Comparison of ENCODE assay signal across 1 cellular context in the genomic region with DNA sequence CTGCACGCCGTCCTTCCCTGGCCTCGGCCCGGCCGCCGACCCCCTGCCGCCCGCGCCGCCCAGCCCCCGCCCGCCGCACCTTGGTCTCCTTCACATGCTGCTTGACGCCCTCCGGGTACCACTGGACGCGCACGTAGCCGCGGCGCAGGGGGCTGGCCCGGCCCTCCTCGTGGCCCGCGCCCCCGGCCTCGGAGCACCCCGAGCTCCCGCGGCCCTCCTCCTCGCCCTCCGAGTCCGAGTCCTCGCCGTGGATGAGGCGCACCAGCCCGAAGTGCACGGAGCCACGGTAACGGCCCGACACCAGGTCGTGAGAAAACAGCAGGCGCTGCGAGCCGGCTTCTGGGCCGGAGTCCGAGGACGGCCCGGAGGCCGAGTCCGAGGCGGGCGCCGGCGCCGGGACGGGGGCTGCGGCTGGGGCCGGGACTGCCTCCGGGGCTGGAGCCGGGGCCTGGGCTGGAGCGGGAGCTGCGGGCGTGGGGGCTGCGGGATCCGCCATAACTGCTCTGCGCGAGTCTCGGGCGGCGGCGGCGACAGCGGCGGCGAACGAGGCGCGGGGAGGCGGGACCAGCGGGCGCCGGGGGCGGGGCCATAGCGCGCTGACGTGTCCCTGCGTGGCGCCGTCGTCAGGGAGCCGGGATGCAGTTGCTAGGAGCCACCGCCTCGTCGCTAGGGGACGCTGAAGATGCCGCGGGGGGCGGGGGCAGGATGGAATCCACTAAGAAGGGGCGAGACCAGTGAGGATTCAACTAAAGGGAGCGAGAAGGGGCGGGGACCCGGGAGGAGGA.
TF ChIP-seq lines count a peak whose summit lies in the region.

A gene (minus strand): TSS at position 507 of the 785 bp plus-strand sequence. CDS start 11 bp downstream, at position 496.

TF ChIP-seq in K562, 482 proteins besides CTCF, POLR2A, EP300 and RAD21 (continued from another document and continues in another):
- TF ChIP-seq ZNF184 (CRISPR knock-in tag; IDR thresholded peaks at IDR 0.05) (no peak), BACH1 (tag; IDR thresholded peaks at IDR 0.05) (no peak), ZFP1 (CRISPR knock-in tag; IDR thresholded peaks at IDR 0.05) (no peak), ILF3 (IDR thresholded peaks at IDR 0.05; ENCODE audit: borderline replicate concordance) (no peak), GATAD2B (IDR thresholded peaks at IDR 0.05; ENCODE audit: borderline replicate concordance) (peak; percentile 56; the same call in 1 of the 2 replicates), KHSRP (IDR thresholded peaks at IDR 0.05) (no peak), ZNF561 (CRISPR knock-in tag; conservative IDR thresholded peaks at IDR 0.05) (no peak), MIER1 (IDR thresholded peaks at IDR 0.05; ENCODE audit: low read depth) (no peak), NELFE (IDR thresholded peaks at IDR 0.05; ENCODE audit: insufficient read depth, insufficient read length) (no peak), IFI16 (CRISPR knock-in tag; IDR thresholded peaks at IDR 0.05) (no peak), SNIP1 (IDR thresholded peaks at IDR 0.05; ENCODE audit: low read depth) (no peak), EZH2 (IDR thresholded peaks at IDR 0.05; ENCODE audit: borderline replicate concordance, low read depth, low read length) (no peak), FOXP1 (CRISPR knock-in tag; IDR thresholded peaks at IDR 0.05) (no peak), MTA2 (IDR thresholded peaks at IDR 0.05; ENCODE audit: low read depth) (no peak), NEUROD1 (IDR thresholded peaks at IDR 0.05; ENCODE audit: borderline replicate concordance, low read depth, low read length, partially characterized antibody) (peak; percentile 89), TGIF2 (CRISPR knock-in tag; IDR thresholded peaks at IDR 0.05) (no peak), PTRF (tag; IDR thresholded peaks at IDR 0.05) (no peak), MED1 (CRISPR knock-in tag; IDR thresholded peaks at IDR 0.05; ENCODE audit: borderline replicate concordance) (no peak), NFXL1 (CRISPR knock-in tag; IDR thresholded peaks at IDR 0.05) (no peak), POLR2AphosphoS5 (IDR thresholded peaks at IDR 0.05; ENCODE audit: control insufficient read depth, insufficient read depth, low read depth, low read length) (peak; percentile 55; the same call in 1 of the 2 replicates), CHD2 (IDR thresholded peaks at IDR 0.05; ENCODE audit: low read depth, low read length) (peak; percentile 38; the same call in 1 of the 2 replicates), POLR3G (IDR thresholded peaks at IDR 0.05; ENCODE audit: extremely low read depth, insufficient read length, insufficient replicate concordance) (no peak), RBFOX2 (IDR thresholded peaks at IDR 0.05; ENCODE audit: low read depth, low read length) (peak; percentile 92), ZNF778 (CRISPR knock-in tag; IDR thresholded peaks at IDR 0.05) (no peak), TEAD2 (tag; IDR thresholded peaks at IDR 0.05) (no peak), RHOXF2B (CRISPR knock-in tag; conservative IDR thresholded peaks at IDR 0.05) (no peak), ETV6 (IDR thresholded peaks at IDR 0.05; ENCODE audit: borderline replicate concordance in 1 of 2, low read depth in 2 of 2, low read length in 1 of 2) (no peak), ETV6 (CRISPR knock-in tag; IDR thresholded peaks at IDR 0.05; ENCODE audit: borderline replicate concordance) (no peak), MXI1 (IDR thresholded peaks at IDR 0.05; ENCODE audit: low read depth, low read length) (peak; percentile 99), CC2D1A (IDR thresholded peaks at IDR 0.05) (no peak), STAT5A (IDR thresholded peaks at IDR 0.05; ENCODE audit: borderline replicate concordance, low read length) (no peak), RUNX1 (IDR thresholded peaks at IDR 0.05; ENCODE audit: low read depth) (no peak), DIDO1 (tag; IDR thresholded peaks at IDR 0.05; ENCODE audit: low read depth) (no peak), HDAC1 (IDR thresholded peaks at IDR 0.05) (peak in 1 of 2 experiments; percentile 93; a peak in 2 of 4 replicates), ZNF384 (IDR thresholded peaks at IDR 0.05; ENCODE audit: low read depth, low read length) (no peak), ARID2 (IDR thresholded peaks at IDR 0.05) (no peak), CHCHD3 (CRISPR knock-in tag; IDR thresholded peaks at IDR 0.05) (no peak), FOXK2 (conservative IDR thresholded peaks at IDR 0.05 in 1 of 2, IDR thresholded peaks at IDR 0.05 in 1 of 2; ENCODE audit: low read depth in 2 of 2) (no peak), KDM4B (IDR thresholded peaks at IDR 0.05; ENCODE audit: borderline replicate concordance in 2 of 2, low read depth in 1 of 2) (no peak), JUNB (CRISPR knock-in tag; conservative IDR thresholded peaks at IDR 0.05) (no peak), OTX1 (CRISPR knock-in tag; IDR thresholded peaks at IDR 0.05) (no peak), MYBL2 (IDR thresholded peaks at IDR 0.05; ENCODE audit: low read depth) (no peak), MYBL2 (CRISPR knock-in tag; IDR thresholded peaks at IDR 0.05; ENCODE audit: borderline replicate concordance) (no peak), NUFIP1 (IDR thresholded peaks at IDR 0.05; ENCODE audit: partially characterized antibody) (no peak), ATF1 (CRISPR knock-in tag; IDR thresholded peaks at IDR 0.05) (0 out of 2 replicates have a peak, but pooled peaks have one; percentile 60), ATF1 (tag; IDR thresholded peaks at IDR 0.05) (peak; percentile 88)
- TF ChIP-seq, protein P1, sequence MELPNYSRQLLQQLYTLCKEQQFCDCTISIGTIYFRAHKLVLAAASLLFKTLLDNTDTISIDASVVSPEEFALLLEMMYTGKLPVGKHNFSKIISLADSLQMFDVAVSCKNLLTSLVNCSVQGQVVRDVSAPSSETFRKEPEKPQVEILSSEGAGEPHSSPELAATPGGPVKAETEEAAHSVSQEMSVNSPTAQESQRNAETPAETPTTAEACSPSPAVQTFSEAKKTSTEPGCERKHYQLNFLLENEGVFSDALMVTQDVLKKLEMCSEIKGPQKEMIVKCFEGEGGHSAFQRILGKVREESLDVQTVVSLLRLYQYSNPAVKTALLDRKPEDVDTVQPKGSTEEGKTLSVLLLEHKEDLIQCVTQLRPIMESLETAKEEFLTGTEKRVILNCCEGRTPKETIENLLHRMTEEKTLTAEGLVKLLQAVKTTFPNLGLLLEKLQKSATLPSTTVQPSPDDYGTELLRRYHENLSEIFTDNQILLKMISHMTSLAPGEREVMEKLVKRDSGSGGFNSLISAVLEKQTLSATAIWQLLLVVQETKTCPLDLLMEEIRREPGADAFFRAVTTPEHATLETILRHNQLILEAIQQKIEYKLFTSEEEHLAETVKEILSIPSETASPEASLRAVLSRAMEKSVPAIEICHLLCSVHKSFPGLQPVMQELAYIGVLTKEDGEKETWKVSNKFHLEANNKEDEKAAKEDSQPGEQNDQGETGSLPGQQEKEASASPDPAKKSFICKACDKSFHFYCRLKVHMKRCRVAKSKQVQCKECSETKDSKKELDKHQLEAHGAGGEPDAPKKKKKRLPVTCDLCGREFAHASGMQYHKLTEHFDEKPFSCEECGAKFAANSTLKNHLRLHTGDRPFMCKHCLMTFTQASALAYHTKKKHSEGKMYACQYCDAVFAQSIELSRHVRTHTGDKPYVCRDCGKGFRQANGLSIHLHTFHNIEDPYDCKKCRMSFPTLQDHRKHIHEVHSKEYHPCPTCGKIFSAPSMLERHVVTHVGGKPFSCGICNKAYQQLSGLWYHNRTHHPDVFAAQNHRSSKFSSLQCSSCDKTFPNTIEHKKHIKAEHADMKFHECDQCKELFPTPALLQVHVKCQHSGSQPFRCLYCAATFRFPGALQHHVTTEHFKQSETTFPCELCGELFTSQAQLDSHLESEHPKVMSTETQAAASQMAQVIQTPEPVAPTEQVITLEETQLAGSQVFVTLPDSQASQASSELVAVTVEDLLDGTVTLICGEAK (IDR thresholded peaks at IDR 0.05), result peak; percentile 60; the same call in 1 of the 2 replicates
- TF ChIP-seq, protein P1 (CRISPR knock-in tag; IDR thresholded peaks at IDR 0.05), result no peak
- TF ChIP-seq, protein P2, sequence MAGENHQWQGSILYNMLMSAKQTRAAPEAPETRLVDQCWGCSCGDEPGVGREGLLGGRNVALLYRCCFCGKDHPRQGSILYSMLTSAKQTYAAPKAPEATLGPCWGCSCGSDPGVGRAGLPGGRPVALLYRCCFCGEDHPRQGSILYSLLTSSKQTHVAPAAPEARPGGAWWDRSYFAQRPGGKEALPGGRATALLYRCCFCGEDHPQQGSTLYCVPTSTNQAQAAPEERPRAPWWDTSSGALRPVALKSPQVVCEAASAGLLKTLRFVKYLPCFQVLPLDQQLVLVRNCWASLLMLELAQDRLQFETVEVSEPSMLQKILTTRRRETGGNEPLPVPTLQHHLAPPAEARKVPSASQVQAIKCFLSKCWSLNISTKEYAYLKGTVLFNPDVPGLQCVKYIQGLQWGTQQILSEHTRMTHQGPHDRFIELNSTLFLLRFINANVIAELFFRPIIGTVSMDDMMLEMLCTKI (IDR thresholded peaks at IDR 0.05; ENCODE audit: partially characterized antibody), result no peak
- TF ChIP-seq, protein P3, sequence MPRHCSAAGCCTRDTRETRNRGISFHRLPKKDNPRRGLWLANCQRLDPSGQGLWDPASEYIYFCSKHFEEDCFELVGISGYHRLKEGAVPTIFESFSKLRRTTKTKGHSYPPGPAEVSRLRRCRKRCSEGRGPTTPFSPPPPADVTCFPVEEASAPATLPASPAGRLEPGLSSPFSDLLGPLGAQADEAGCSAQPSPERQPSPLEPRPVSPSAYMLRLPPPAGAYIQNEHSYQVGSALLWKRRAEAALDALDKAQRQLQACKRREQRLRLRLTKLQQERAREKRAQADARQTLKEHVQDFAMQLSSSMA (CRISPR knock-in tag; IDR thresholded peaks at IDR 0.05), result 0 out of 2 replicates have a peak, but pooled peaks have one; percentile 49
- TF ChIP-seq, protein P4, sequence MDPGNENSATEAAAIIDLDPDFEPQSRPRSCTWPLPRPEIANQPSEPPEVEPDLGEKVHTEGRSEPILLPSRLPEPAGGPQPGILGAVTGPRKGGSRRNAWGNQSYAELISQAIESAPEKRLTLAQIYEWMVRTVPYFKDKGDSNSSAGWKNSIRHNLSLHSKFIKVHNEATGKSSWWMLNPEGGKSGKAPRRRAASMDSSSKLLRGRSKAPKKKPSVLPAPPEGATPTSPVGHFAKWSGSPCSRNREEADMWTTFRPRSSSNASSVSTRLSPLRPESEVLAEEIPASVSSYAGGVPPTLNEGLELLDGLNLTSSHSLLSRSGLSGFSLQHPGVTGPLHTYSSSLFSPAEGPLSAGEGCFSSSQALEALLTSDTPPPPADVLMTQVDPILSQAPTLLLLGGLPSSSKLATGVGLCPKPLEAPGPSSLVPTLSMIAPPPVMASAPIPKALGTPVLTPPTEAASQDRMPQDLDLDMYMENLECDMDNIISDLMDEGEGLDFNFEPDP (CRISPR knock-in tag; IDR thresholded peaks at IDR 0.05), result no peak
- TF ChIP-seq, protein P5, sequence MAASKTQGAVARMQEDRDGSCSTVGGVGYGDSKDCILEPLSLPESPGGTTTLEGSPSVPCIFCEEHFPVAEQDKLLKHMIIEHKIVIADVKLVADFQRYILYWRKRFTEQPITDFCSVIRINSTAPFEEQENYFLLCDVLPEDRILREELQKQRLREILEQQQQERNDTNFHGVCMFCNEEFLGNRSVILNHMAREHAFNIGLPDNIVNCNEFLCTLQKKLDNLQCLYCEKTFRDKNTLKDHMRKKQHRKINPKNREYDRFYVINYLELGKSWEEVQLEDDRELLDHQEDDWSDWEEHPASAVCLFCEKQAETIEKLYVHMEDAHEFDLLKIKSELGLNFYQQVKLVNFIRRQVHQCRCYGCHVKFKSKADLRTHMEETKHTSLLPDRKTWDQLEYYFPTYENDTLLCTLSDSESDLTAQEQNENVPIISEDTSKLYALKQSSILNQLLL (CRISPR knock-in tag; IDR thresholded peaks at IDR 0.05; ENCODE audit: borderline replicate concordance), result no peak
- TF ChIP-seq, protein P6, sequence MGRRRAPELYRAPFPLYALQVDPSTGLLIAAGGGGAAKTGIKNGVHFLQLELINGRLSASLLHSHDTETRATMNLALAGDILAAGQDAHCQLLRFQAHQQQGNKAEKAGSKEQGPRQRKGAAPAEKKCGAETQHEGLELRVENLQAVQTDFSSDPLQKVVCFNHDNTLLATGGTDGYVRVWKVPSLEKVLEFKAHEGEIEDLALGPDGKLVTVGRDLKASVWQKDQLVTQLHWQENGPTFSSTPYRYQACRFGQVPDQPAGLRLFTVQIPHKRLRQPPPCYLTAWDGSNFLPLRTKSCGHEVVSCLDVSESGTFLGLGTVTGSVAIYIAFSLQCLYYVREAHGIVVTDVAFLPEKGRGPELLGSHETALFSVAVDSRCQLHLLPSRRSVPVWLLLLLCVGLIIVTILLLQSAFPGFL (CRISPR knock-in tag; IDR thresholded peaks at IDR 0.05), result no peak
